ENCODE assay signal across 9 cellular contexts in genomic region chr12:128165387-128165786, GRCh38.
"Had no signal": no experiment of that assay in that cellular context is flagged by ENCODE, and none has a peak within 500 bp of the region (broad histone marks: within the 10 kb centered on the region; RNA-seq: fewer than 3 reads in every experiment).

No MANE protein-coding gene starts in this region.

- H3K9ac ChIP-seq: GM23248, KMS-11 had no signal

- H3K27ac ChIP-seq: GM23248, KMS-11 had no signal

- H3K4me2 ChIP-seq: KMS-11 had no signal

- H2AFZ ChIP-seq: GM23248 had no signal

- FAIRE-seq: H54, HTR-8/SVneo had no signal

- DNase-seq: GM23248, GOT3, H9, HCEC 1CT, Karpas-422, KBM-7 had no signal

- H3K4me3 ChIP-seq: GM23248 had no signal
